ENCODE assay signal across 32 cellular contexts in genomic region chr16:27214084-27214961, GRCh38. TPM values are rescaled to one million over a fixed set of nuclear protein-coding genes. Genes with fewer than 3 reads are reported as not detected.
DNase-seq lines count a peak whose midpoint lies in the region; ATAC-seq and TF ChIP-seq lines count a peak whose summit lies in the region.
"Had no signal": no experiment of that assay in that cellular context is flagged by ENCODE, and none has a peak within 500 bp of the region (broad histone marks: within the 10 kb centered on the region; RNA-seq: fewer than 3 reads in every experiment).

No MANE protein-coding gene starts in this region.

- peaks cover 0 to 5% (median 2%) of the 10 kb centered on the region in 4 donors for H3K4me1 Mint-ChIP-seq in CD4-positive, alpha-beta memory T cell
- H3K4me1 Mint-ChIP-seq: GM23338 had no signal

- no peak overlapping the region for H3K4me3 Mint-ChIP-seq in CD4-positive, alpha-beta memory T cell
- H3K4me3 Mint-ChIP-seq: activated CD8-positive, alpha-beta memory T cell treated with anti-CD3 and anti-CD28 coated beads, Interleukin-2, amount 10 ng/mL, durations not matched to agents 7 days and 5 days; activated T-cell treated with anti-CD3 and anti-CD28 coated beads, Interleukin-2, amount 50 U/mL, for 4 hours; GM23338; nephron progenitor cell had no signal

- DNase-seq in CD4-positive, alpha-beta memory T cell, result no peak
- DNase-seq in NCI-H2196 (lab: John Stamatoyannopoulos, UW; ENCODE audit: unreplicated experiment) (peak; percentile 12), hepatocyte (ENCODE audit: low spot score) (peak; percentile 67), osteoblast (ENCODE audit: insufficient read length, low spot score, missing footprints) (peak; percentile 54), NCI-H146 (lab: John Stamatoyannopoulos, UW) (no peak), ascending aorta (ENCODE audit: low spot score in 2 of 2) (no peak)
- DNase-seq: activated CD4-positive, alpha-beta T cell treated with anti-CD3 and anti-CD28 coated beads, Interleukin-2, amount 50 U/mL, for 1 hour; activated CD8-positive, alpha-beta memory T cell treated with anti-CD3 and anti-CD28 coated beads, Interleukin-2, amount 10 ng/mL, durations not matched to agents 7 days and 5 days; activated gamma-delta T cell; activated T-cell treated with anti-CD3 and anti-CD28 coated beads, Interleukin-2, amount 50 U/mL, for 4 hours; Caco-2; DMS79; foreskin melanocyte; GDM1; heart right ventricle; kidney glomerular epithelial cell; mammary epithelial cell; MM.1S; NCI-H1105 treated with DMSO at 0.1 percent for 48 hours; NCI-H2029 treated with DMSO at 0.1 percent for 48 hours; NCI-H345; NCI-H69; nephron progenitor cell; retina; stimulated activated naive CD4-positive, alpha-beta T cell treated with Interleukin-2 at 50 U/mL for 16 hours; WERI-Rb-1 had no signal

- H3K36me3 ChIP-seq in CD4-positive, alpha-beta memory T cell (ENCODE audit: insufficient read depth, low read length), result peaks cover 26% of the 10 kb centered on the region
- H3K36me3 ChIP-seq in hepatocyte (replicated peaks; ENCODE audit: insufficient read depth, low read depth) (no peaks in the 10 kb centered on the region), osteoblast (ENCODE audit: insufficient read depth, low read length) (no peaks in the 10 kb centered on the region), ascending aorta (peaks cover 20 to 23% of the 10 kb centered on the region in 2 donors)
- H3K36me3 ChIP-seq: ovary had no signal

- no peak for ATAC-seq in GM19324 (IDR thresholded peaks at IDR 0.05; ENCODE audit: low FRiP score, unreplicated experiment)
- ATAC-seq in GM21825 (IDR thresholded peaks at IDR 0.05; ENCODE audit: unreplicated experiment), result no peak
- ATAC-seq: activated CD8-positive, alpha-beta memory T cell treated with anti-CD3 and anti-CD28 coated beads, Interleukin-2, amount 10 ng/mL, durations not matched to agents 7 days and 5 days; activated T-cell treated with anti-CD3 and anti-CD28 coated beads, Interleukin-2, amount 50 U/mL, for 4 hours; GM23338; heart right ventricle had no signal

- peaks cover 12 to 47% of the 10 kb centered on the region in 2 donors for H3K36me3 Mint-ChIP-seq in CD4-positive, alpha-beta memory T cell

- H3K9me2 ChIP-seq in hepatocyte (replicated peaks; ENCODE audit: insufficient read depth), result no peaks in the 10 kb centered on the region

- TF ChIP-seq CTCF in hepatocyte (IDR thresholded peaks at IDR 0.05; ENCODE audit: poor library complexity), result no peak
- no peak for TF ChIP-seq CTCF in osteoblast (IDR thresholded peaks at IDR 0.05; ENCODE audit: extremely low read depth, low read depth, low read length)
- no peak for TF ChIP-seq CTCF in ascending aorta (IDR thresholded peaks at IDR 0.05)

- H3K9me3 ChIP-seq in CD4-positive, alpha-beta memory T cell (ENCODE audit: control insufficient read depth in 1 of 2, low read length in 2 of 2), result no peaks in the 10 kb centered on the region
- H3K9me3 ChIP-seq in hepatocyte (ENCODE audit: low read depth), result no peaks in the 10 kb centered on the region
- no peaks in the 10 kb centered on the region for H3K9me3 ChIP-seq in osteoblast (ENCODE audit: low read depth, low read length)
- H3K9me3 ChIP-seq in ascending aorta, result no peaks in the 10 kb centered on the region
- H3K9me3 ChIP-seq: Caco-2, heart right ventricle, ovary had no signal

- no peaks in the 10 kb centered on the region for H4K20me1 ChIP-seq in hepatocyte (ENCODE audit: insufficient read depth, poor library complexity, severe bottlenecking)
- no peaks in the 10 kb centered on the region for H4K20me1 ChIP-seq in osteoblast (ENCODE audit: insufficient read depth, low read length)

- POLR2A ChIA-PET in CD4-positive, alpha-beta memory T cell (lab: Charles Lee; ENCODE audit: partially characterized antibody), result interaction anchor here (1.1 kb wide), 1 partner anchor 10 kb away, joined by 3 read pairs; no protein-coding TSS in a partner anchor

- H3K27me3 ChIP-seq in CD4-positive, alpha-beta memory T cell (ENCODE audit: insufficient read depth, low read length), result no peaks in the 10 kb centered on the region
- no peaks in the 10 kb centered on the region for H3K27me3 ChIP-seq in hepatocyte
- H3K27me3 ChIP-seq in osteoblast (ENCODE audit: insufficient read depth, low read length), result no peaks in the 10 kb centered on the region
- no peaks in the 10 kb centered on the region for H3K27me3 ChIP-seq in ascending aorta
- H3K27me3 ChIP-seq: dorsolateral prefrontal cortex, heart right ventricle, ovary had no signal

- WGBS in hepatocyte (ENCODE audit: low lambda C conversion rate, missing lambda C conversion rate), result 87% methylated on average over 19 of the region's 19 CpGs

- peaks cover 0 to 1% (median 0%) of the 10 kb centered on the region in 8 donors for H3K9me3 Mint-ChIP-seq in CD4-positive, alpha-beta memory T cell
- H3K9me3 Mint-ChIP-seq: activated T-cell treated with anti-CD3 and anti-CD28 coated beads, Interleukin-2, amount 50 U/mL, for 4 hours; GM23338; nephron progenitor cell had no signal

- CTCF ChIA-PET in CD4-positive, alpha-beta memory T cell (lab: Charles Lee; ENCODE audit: partially characterized antibody), result no interaction called here

- H3K4me2 ChIP-seq in hepatocyte (peak overlapping the region; percentile 21), osteoblast (ENCODE audit: insufficient read depth, low read length) (no peak overlapping the region)
- H3K4me2 ChIP-seq: GM23338 had no signal

- no peaks in the 10 kb centered on the region for H3K4me1 ChIP-seq in CD4-positive, alpha-beta memory T cell (ENCODE audit: insufficient read depth, low read length)
- H3K4me1 ChIP-seq in hepatocyte (ENCODE audit: insufficient read depth) (peaks cover under 1% of the 10 kb centered on the region), osteoblast (ENCODE audit: insufficient read depth, low read length) (no peaks in the 10 kb centered on the region), ascending aorta (no peaks in the 10 kb centered on the region)
- H3K4me1 ChIP-seq: Caco-2, heart right ventricle had no signal

- H3K79me2 ChIP-seq in hepatocyte (no peaks in the 10 kb centered on the region), osteoblast (ENCODE audit: insufficient read depth, low read length) (no peaks in the 10 kb centered on the region)

- H3K27ac Mint-ChIP-seq in CD4-positive, alpha-beta memory T cell, result peak overlapping the region in 5 of 7 donors; percentile 19 to 70 (median 43)
- H3K27ac Mint-ChIP-seq: activated CD8-positive, alpha-beta memory T cell treated with anti-CD3 and anti-CD28 coated beads, Interleukin-2, amount 10 ng/mL, durations not matched to agents 7 days and 5 days; GM23338; nephron progenitor cell had no signal

- H3K27ac ChIP-seq in CD4-positive, alpha-beta memory T cell (ENCODE audit: low read depth, low read length), result no peak overlapping the region
- peak overlapping the region; percentile 66 for H3K27ac ChIP-seq in hepatocyte
- H3K27ac ChIP-seq in osteoblast (ENCODE audit: low read depth, low read length), result no peak overlapping the region
- no peak overlapping the region for H3K27ac ChIP-seq in ascending aorta
- H3K27ac ChIP-seq: heart right ventricle, ovary, skin epidermis, WERI-Rb-1 had no signal

- no peak overlapping the region for H3K4me3 ChIP-seq in CD4-positive, alpha-beta memory T cell (ENCODE audit: low read length in 2 of 2)
- no peak overlapping the region for H3K4me3 ChIP-seq in hepatocyte
- H3K4me3 ChIP-seq in osteoblast (ENCODE audit: insufficient read depth, low read length), result no peak overlapping the region
- H3K4me3 ChIP-seq in ascending aorta, result no peak overlapping the region
- H3K4me3 ChIP-seq: dorsolateral prefrontal cortex, GM23338, heart right ventricle, ovary, skin epidermis had no signal

- intact Hi-C loops in CD4-positive, alpha-beta memory T cell (cut with micrococcal nuclease), result no loop called here
- intact Hi-C loops in ascending aorta (cut with DNase I), result no loop called here

- H2AFZ ChIP-seq in hepatocyte, result no peak overlapping the region
- H2AFZ ChIP-seq in osteoblast (ENCODE audit: low read length), result no peak overlapping the region
- H2AFZ ChIP-seq: GM23338 had no signal

- H3K27me3 Mint-ChIP-seq in CD4-positive, alpha-beta memory T cell, result no peaks in the 10 kb centered on the region
- H3K27me3 Mint-ChIP-seq: activated CD8-positive, alpha-beta memory T cell treated with anti-CD3 and anti-CD28 coated beads, Interleukin-2, amount 10 ng/mL, durations not matched to agents 7 days and 5 days had no signal

RNA-seq across cellular contexts. Expression of gene KDM8, which starts 11.0 kb away (rescaled TPM):
- 10 to 100 TPM; 28.6 to 31.0 TPM for total RNA-seq in CD4-positive, alpha-beta memory T cell
- 1 to 10 TPM; 4.8 to 8.1 TPM for polyA plus RNA-seq in CD4-positive, alpha-beta memory T cell
- total RNA-seq in hepatocyte (7.2 and 11.5 TPM in 2 replicates), osteoblast (2.9 and 6.2 TPM in 2 replicates), ascending aorta (55.5 TPM)
- polyA plus RNA-seq in hepatocyte, result 5.6 and 9.7 TPM in 2 replicates

RNA-seq across cellular contexts. Expression of gene NSMCE1, which starts 54.2 kb away (rescaled TPM):
- 10 to 100 TPM; 66.6 to 70.7 TPM for total RNA-seq in CD4-positive, alpha-beta memory T cell
- polyA plus RNA-seq in CD4-positive, alpha-beta memory T cell, result 100 to 1,000 TPM; 142 to 202 TPM
- total RNA-seq in hepatocyte (35.0 and 40.8 TPM in 2 replicates), osteoblast (57.9 and 71.3 TPM in 2 replicates), ascending aorta (6.8 TPM)
- 58.2 and 66.3 TPM in 2 replicates for polyA plus RNA-seq in hepatocyte

Comparison
In these comparisons a context has a peak if more than half of its experiments do, and no peak if none do; other contexts are left out.
1. DNase-seq: peak in NCI-H2196 (single experiment), hepatocyte (single experiment) and osteoblast (single experiment); none in CD4-positive, alpha-beta memory T cell (0 of 5), NCI-H146 (single experiment) and ascending aorta (0 of 2).